In the genomic region with DNA sequence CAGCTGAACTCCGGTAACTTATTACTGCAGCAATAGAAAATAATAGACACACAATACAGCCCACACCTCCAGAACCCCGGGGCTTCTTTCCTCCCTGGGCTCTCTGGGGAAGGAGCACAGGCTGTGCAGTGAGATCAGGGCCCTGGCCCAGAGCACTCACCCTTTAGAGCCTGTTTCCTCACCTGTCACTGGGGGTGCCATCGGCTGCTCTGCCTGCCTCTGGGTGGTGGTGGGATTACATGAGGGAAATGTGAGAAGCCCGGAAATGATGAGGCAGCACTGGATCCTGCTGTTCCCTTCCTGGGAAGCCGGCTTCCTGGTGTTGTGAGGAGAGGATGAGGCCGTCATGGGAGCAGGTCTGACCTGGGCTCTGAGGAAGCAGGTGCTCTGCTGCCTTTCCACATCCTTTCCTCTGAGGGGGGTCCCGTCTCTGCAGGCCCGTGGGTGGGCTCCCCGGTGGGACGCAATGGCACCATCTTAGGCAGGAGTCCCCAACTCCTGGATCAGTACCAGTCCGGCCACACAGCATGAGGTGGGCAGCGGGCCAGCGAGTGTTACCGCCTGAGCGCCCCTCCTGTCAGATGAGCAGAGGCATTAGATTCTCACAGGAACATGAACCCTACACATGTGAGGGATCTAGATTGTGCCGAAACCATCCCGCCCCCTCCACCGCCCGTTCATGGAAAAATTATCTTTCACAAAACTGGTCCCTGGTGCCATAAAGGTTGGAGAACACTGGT, we compare ENCODE assay signal across 13 cellular contexts.
"Had no signal": no experiment of that assay in that cellular context is flagged by ENCODE, and none has a peak within 500 bp of the region (broad histone marks: within the 10 kb centered on the region; RNA-seq: fewer than 3 reads in every experiment).

No MANE protein-coding gene starts in this region.

- H3K27ac Mint-ChIP-seq: activated CD8-positive, alpha-beta T cell treated with anti-CD3 and anti-CD28 coated beads for 36 hours; activated T-helper 1 cell treated with anti-CD3 and anti-CD28 coated beads, Interleukin-12 subunit alpha, Interleukin-12 subunit beta, Interleukin-2, Interleukin-4 antibody, amounts not matched to agents 30 ng/mL and 10 ng/mL and 1 ng/mL, durations not matched to agents 14 hours and 24 hours and 36 hours; naive thymus-derived CD4-positive, alpha-beta T cell had no signal

- H3K36me3 ChIP-seq: ascending aorta, gastrocnemius medialis, suprapubic skin, upper lobe of left lung had no signal

- ATAC-seq: activated CD8-positive, alpha-beta T cell treated with anti-CD3 and anti-CD28 coated beads for 36 hours; gastrocnemius medialis; naive thymus-derived CD4-positive, alpha-beta T cell; psoas muscle; stimulated activated naive CD8-positive, alpha-beta T cell treated with anti-CD3 and anti-CD28 coated beads, Interleukin-15, Interleukin-2, amounts not matched to agents 100 U/mL and 50 U/mL, for 24 hours had no signal

- H3K4me3 ChIP-seq: ascending aorta, gastrocnemius medialis, hepatocyte, psoas muscle, suprapubic skin, upper lobe of left lung had no signal

- H3K9me3 ChIP-seq: ascending aorta, gastrocnemius medialis, psoas muscle, suprapubic skin, upper lobe of left lung had no signal

- H3K4me1 Mint-ChIP-seq: naive thymus-derived CD4-positive, alpha-beta T cell had no signal

- H3K4me1 ChIP-seq: gastrocnemius medialis, psoas muscle, upper lobe of left lung had no signal

- H3K27me3 Mint-ChIP-seq: activated CD8-positive, alpha-beta T cell treated with anti-CD3 and anti-CD28 coated beads for 36 hours had no signal

- H3K4me3 Mint-ChIP-seq: activated CD8-positive, alpha-beta T cell treated with anti-CD3 and anti-CD28 coated beads for 36 hours; activated T-helper 1 cell treated with anti-CD3 and anti-CD28 coated beads, Interleukin-12 subunit alpha, Interleukin-12 subunit beta, Interleukin-2, Interleukin-4 antibody, amounts not matched to agents 30 ng/mL and 10 ng/mL and 1 ng/mL, durations not matched to agents 14 hours and 24 hours and 36 hours; naive thymus-derived CD4-positive, alpha-beta T cell had no signal

- H3K27me3 ChIP-seq: ascending aorta, gastrocnemius medialis, hepatocyte, suprapubic skin, upper lobe of left lung had no signal

- H3K9me3 Mint-ChIP-seq: activated T-helper 1 cell treated with anti-CD3 and anti-CD28 coated beads, Interleukin-12 subunit alpha, Interleukin-12 subunit beta, Interleukin-2, Interleukin-4 antibody, amounts not matched to agents 30 ng/mL and 10 ng/mL and 1 ng/mL, durations not matched to agents 14 hours and 24 hours and 36 hours had no signal

- H3K27ac ChIP-seq: ascending aorta, gastrocnemius medialis, hepatocyte, psoas muscle, suprapubic skin, upper lobe of left lung had no signal

- DNase-seq: activated CD8-positive, alpha-beta T cell treated with anti-CD3 and anti-CD28 coated beads for 36 hours; activated naive CD4-positive, alpha-beta T cell; effector CD8-positive, alpha-beta T cell; gastrocnemius medialis; naive thymus-derived CD4-positive, alpha-beta T cell; psoas muscle; stimulated activated CD4-positive, alpha-beta T cell treated with anti-CD3 and anti-CD28 coated beads, Interleukin-12 subunit alpha, Interleukin-12 subunit beta, amount 100 ng/mL, for 4 hours; stimulated activated naive CD8-positive, alpha-beta T cell treated with anti-CD3 and anti-CD28 coated beads, Interleukin-15, Interleukin-2, amounts not matched to agents 100 U/mL and 50 U/mL, for 24 hours had no signal
